Comparison of ENCODE assay signal across 9 cellular contexts in genomic region chr15:90191795-90192494, GRCh38. TPM values are rescaled to one million over a fixed set of nuclear protein-coding genes. Genes with fewer than 3 reads are reported as not detected.
DNase-seq lines count a peak whose midpoint lies in the region; ATAC-seq, FAIRE-seq and TF ChIP-seq lines count a peak whose summit lies in the region.
"Had no signal": no experiment of that assay in that cellular context is flagged by ENCODE, and none has a peak within 500 bp of the region (broad histone marks: within the 10 kb centered on the region; RNA-seq: fewer than 3 reads in every experiment).

No MANE protein-coding gene starts in this region.

- H3K4me3 Mint-ChIP-seq in Calu3 (ENCODE audit: low read depth, unreplicated experiment) = no peak overlapping the region
- peak overlapping the region; percentile 83 for H3K4me3 Mint-ChIP-seq in stimulated activated memory B cell treated with anti-CD40 and anti-IgM and Interleukin-4, amounts not matched to agents 10 μg/mL and 1 μg/mL and 100 μg/mL, for 72 hours

- H3K9me2 ChIP-seq in OCI-LY7 (ENCODE audit: insufficient read depth, low read length) = no peaks in the 10 kb centered on the region

- H3K4me1 Mint-ChIP-seq in Calu3 (ENCODE audit: low read depth, unreplicated experiment) = peaks cover 38% of the 10 kb centered on the region
- peaks cover 84% of the 10 kb centered on the region for H3K4me1 Mint-ChIP-seq in stimulated activated memory B cell treated with anti-CD40 and anti-IgM and Interleukin-4, amounts not matched to agents 10 μg/mL and 1 μg/mL and 100 μg/mL, for 72 hours

- H3K4me3 ChIP-seq in OCI-LY7 (ENCODE audit: low read depth, low read length, poor library complexity, severe bottlenecking) = peak overlapping the region; percentile 53

- peaks cover 4% of the 10 kb centered on the region for H3K36me3 Mint-ChIP-seq in Calu3 (ENCODE audit: insufficient read depth, unreplicated experiment)
- H3K36me3 Mint-ChIP-seq in stimulated activated memory B cell treated with anti-CD40 and anti-IgM and Interleukin-4, amounts not matched to agents 10 μg/mL and 1 μg/mL and 100 μg/mL, for 72 hours = no peaks in the 10 kb centered on the region

- H2AFZ ChIP-seq in OCI-LY7 (ENCODE audit: low read length) = peak overlapping the region; percentile 58

- no peaks in the 10 kb centered on the region for H3K36me3 ChIP-seq in OCI-LY7 (ENCODE audit: insufficient read depth, low read length)

- BruUV-seq in Calu3 (replicated peaks; lab: Mats Ljungman, UMichigan) (no TSS peak), OCI-LY7 (replicated peaks; lab: Mats Ljungman, UMichigan) (no TSS peak)

- CTCF ChIA-PET in Calu3 (lab: Charles Lee) = interaction anchor here (0.6 to 2.5 kb wide), 7 partner anchors 9 to 344 kb away, joined by 3 to 9 read pairs (median 5); partner anchors contain the start of gene SEMA4B
- CTCF ChIA-PET in OCI-LY7 (lab: Charles Lee; ENCODE audit: unreplicated experiment) = interaction anchor here (0.6 to 1.4 kb wide), 7 partner anchors 9 to 121 kb away, joined by 3 to 9 read pairs (median 3); partner anchors contain the start of gene SEMA4B

- intact Hi-C loops in Calu3 (cut with micrococcal nuclease; ENCODE audit: unreplicated experiment) (no loop called here), OCI-LY7 (cut with micrococcal nuclease; ENCODE audit: unreplicated experiment) (loop anchor here (2.0 to 5.0 kb wide), 3 partner anchors 41 to 90 kb away; partner anchors contain the start of genes CIB1, IDH2 and NGRN)

- TF ChIP-seq POLR2A in H54 (IDR thresholded peaks at IDR 0.05; ENCODE audit: low read depth, low read length) = no peak

- POLR2A ChIA-PET in OCI-LY7 (lab: Charles Lee) = interaction anchor here (0.6 to 5.1 kb wide), 18 partner anchors 9 to 764 kb away, joined by 3 to 73 read pairs (median 3); partner anchors contain the start of genes CIB1, GDPGP1, NGRN and SEMA4B

- no peak for FAIRE-seq in H54 (lab: Jason Lieb, UNC)

- no peaks in the 10 kb centered on the region for H3K27me3 Mint-ChIP-seq in Calu3 (ENCODE audit: unreplicated experiment)
- H3K27me3 Mint-ChIP-seq in stimulated activated memory B cell treated with anti-CD40 and anti-IgM and Interleukin-4, amounts not matched to agents 10 μg/mL and 1 μg/mL and 100 μg/mL, for 72 hours = no peaks in the 10 kb centered on the region

- H3K27ac Mint-ChIP-seq in Calu3 (ENCODE audit: unreplicated experiment) = no peak overlapping the region
- peak overlapping the region; percentile 96 for H3K27ac Mint-ChIP-seq in stimulated activated memory B cell treated with anti-CD40 and anti-IgM and Interleukin-4, amounts not matched to agents 10 μg/mL and 1 μg/mL and 100 μg/mL, for 72 hours

- ATAC-seq in GM19455 (IDR thresholded peaks at IDR 0.05; ENCODE audit: unreplicated experiment) = peak; percentile 66
- ATAC-seq in stimulated activated memory B cell treated with anti-CD40 and anti-IgM and Interleukin-4, amounts not matched to agents 10 μg/mL and 1 μg/mL and 100 μg/mL, for 72 hours = peak; percentile 91

- peaks cover 62% of the 10 kb centered on the region for H3K4me1 ChIP-seq in OCI-LY7 (ENCODE audit: insufficient read depth, low read length, poor library complexity, severe bottlenecking)

- no peaks in the 10 kb centered on the region for H3K79me2 ChIP-seq in OCI-LY7 (ENCODE audit: insufficient read depth, low read depth, low read length)

- H4K20me1 ChIP-seq in OCI-LY7 (ENCODE audit: insufficient read depth, low read length) = no peaks in the 10 kb centered on the region

- no peaks in the 10 kb centered on the region for H3K9me3 Mint-ChIP-seq in Calu3 (ENCODE audit: low read depth, unreplicated experiment)
- H3K9me3 Mint-ChIP-seq in stimulated activated memory B cell treated with anti-CD40 and anti-IgM and Interleukin-4, amounts not matched to agents 10 μg/mL and 1 μg/mL and 100 μg/mL, for 72 hours = no peaks in the 10 kb centered on the region

- no peaks in the 10 kb centered on the region for H3K9me3 ChIP-seq in OCI-LY7 (ENCODE audit: low read length)

- peak overlapping the region; percentile 74 for H3K4me2 ChIP-seq in OCI-LY7 (ENCODE audit: low read length)

- DNase-seq in Calu3 (peak; percentile 63), HuH-7.5 (ENCODE audit: low spot score) (peak; percentile 79), OCI-LY7 (ENCODE audit: low spot score) (peak; percentile 89), amygdala (lab: John Stamatoyannopoulos, UW) (peak; percentile 21 to 97 (median 81)), iris pigment epithelial cell (ENCODE audit: low read depth) (peak; percentile 17), H54 (ENCODE audit: insufficient read length, low spot score) (no peak)

- TF ChIP-seq CTCF in Calu3 (IDR thresholded peaks at IDR 0.05; ENCODE audit: unreplicated experiment) = no peak
- TF ChIP-seq CTCF in OCI-LY7 (conservative IDR thresholded peaks at IDR 0.05; ENCODE audit: low read length) = no peak; the same call in 1 of the 2 replicates

- H3K27ac ChIP-seq in OCI-LY7 (ENCODE audit: low read depth, low read length, poor library complexity, severe bottlenecking) = peak overlapping the region; percentile 79

RNA-seq across cellular contexts. Expression of gene SEMA4B, which starts 9.2 kb away (rescaled TPM):
- total RNA-seq in Calu3 (2022) (67.3 and 73.0 TPM in 2 replicates), OCI-LY7 (2022) (34.9 and 38.2 TPM in 2 replicates)
- total RNA-seq in OCI-LY7 (2014; rRNA removed; shearing (Covaris generic)) = 21.9 and 44.1 TPM in 2 replicates

RNA-seq across cellular contexts. Expression of gene CIB1, which starts 41.8 kb away (rescaled TPM):
- total RNA-seq in Calu3 (2022) (82.8 and 86.7 TPM in 2 replicates), OCI-LY7 (2022) (54.5 and 66.0 TPM in 2 replicates)
- total RNA-seq in OCI-LY7 (2014; rRNA removed; shearing (Covaris generic)) = 52.8 and 53.2 TPM in 2 replicates

RNA-seq across cellular contexts. Expression of gene GDPGP1, which starts 42.1 kb away (rescaled TPM):
- total RNA-seq in Calu3 (2022) = 17.5 and 20.3 TPM in 2 replicates
- 8.1 and 22.3 TPM in 2 replicates for total RNA-seq in OCI-LY7 (2014; rRNA removed; shearing (Covaris generic))
- 12.1 and 12.9 TPM in 2 replicates for total RNA-seq in OCI-LY7 (2022)

RNA-seq across cellular contexts. Expression of gene TTLL13, which starts 57.4 kb away (rescaled TPM):
- total RNA-seq in Calu3 (2022) (0.29 and 0.71 TPM in 2 replicates), OCI-LY7 (2022) (0.77 and 1.3 TPM in 2 replicates)
- total RNA-seq in OCI-LY7 (2014; rRNA removed; shearing (Covaris generic)) = 0.57 and 0.88 TPM in 2 replicates
- total RNA-seq: HT1080 had no signal
